Comparison of ENCODE assay signal across 24 cellular contexts in genomic region chr18:36101943-36102342, GRCh38.
"Had no signal": no experiment of that assay in that cellular context is flagged by ENCODE, and none has a peak within 500 bp of the region (broad histone marks: within the 10 kb centered on the region; RNA-seq: fewer than 3 reads in every experiment).

No MANE protein-coding gene starts in this region.

- H3K27me3 ChIP-seq: heart left ventricle, hepatocyte, left lung, ovary, sigmoid colon, stomach, testis had no signal

- H3K36me3 ChIP-seq: gastroesophageal sphincter, heart left ventricle, left lung, ovary, sigmoid colon, stomach, tibial artery had no signal

- FAIRE-seq: endometrium had no signal

- H3K4me2 ChIP-seq: hepatocyte had no signal

- H3K4me1 ChIP-seq: gastroesophageal sphincter, heart left ventricle, left lung, psoas muscle, sigmoid colon, stomach, testis, tibial artery had no signal

- H3K9me3 Mint-ChIP-seq: effector memory CD8-positive, alpha-beta T cell had no signal

- H3K36me3 Mint-ChIP-seq: naive thymus-derived CD8-positive, alpha-beta T cell; type B pancreatic cell had no signal

- H3K79me2 ChIP-seq: hepatocyte had no signal

- H3K4me3 Mint-ChIP-seq: effector memory CD8-positive, alpha-beta T cell; naive thymus-derived CD8-positive, alpha-beta T cell; nephron progenitor cell; type B pancreatic cell had no signal

- H3K9me3 ChIP-seq: ovary, testis had no signal

- H3K27me3 Mint-ChIP-seq: effector memory CD8-positive, alpha-beta T cell; type B pancreatic cell had no signal

- DNase-seq: cortex of kidney; effector memory CD8-positive, alpha-beta T cell; heart left ventricle; left cardiac atrium; left lung; naive thymus-derived CD8-positive, alpha-beta T cell; nephron progenitor cell; occipital lobe; ovary; posterior cingulate gyrus; psoas muscle; right cardiac atrium; sigmoid colon; stimulated activated CD4-positive, alpha-beta T cell treated with anti-CD3 and anti-CD28 coated beads, Interleukin-15, amount 100 ng/mL, for 24 hours; stimulated activated CD4-positive, alpha-beta T cell treated with anti-CD3 and anti-CD28 coated beads, Interleukin-2, amount 100 ng/mL, for 48 hours; stimulated activated CD8-positive, alpha-beta memory T cell treated with anti-CD3 and anti-CD28 coated beads, Interleukin-4, amount 100 ng/mL, for 48 hours; stimulated activated naive CD4-positive, alpha-beta T cell treated with Interleukin-2 at 50 U/mL for 16 hours; stomach; testis; tibial artery had no signal

- H3K27ac ChIP-seq: gastroesophageal sphincter, heart left ventricle, hepatocyte, left lung, ovary, psoas muscle, sigmoid colon, stomach, testis, tibial artery had no signal

- H3K27ac Mint-ChIP-seq: effector memory CD8-positive, alpha-beta T cell; nephron progenitor cell; type B pancreatic cell had no signal

- H3K4me3 ChIP-seq: gastroesophageal sphincter, heart left ventricle, hepatocyte, left lung, ovary, psoas muscle, sigmoid colon, stomach, testis, tibial artery had no signal

- H3K4me1 Mint-ChIP-seq: naive thymus-derived CD8-positive, alpha-beta T cell; nephron progenitor cell had no signal

- H2AFZ ChIP-seq: hepatocyte had no signal
